In genomic region chr7:139993592-139993991, GRCh38 we compare ENCODE assay signal across 27 cellular contexts.
"Had no signal": no experiment of that assay in that cellular context is flagged by ENCODE, and none has a peak within 500 bp of the region (broad histone marks: within the 10 kb centered on the region; RNA-seq: fewer than 3 reads in every experiment).

No MANE protein-coding gene starts in this region.

- H3K27ac ChIP-seq: epithelial cell of prostate, gastrocnemius medialis, neural progenitor cell, psoas muscle, suprapubic skin, thyroid gland, vagina had no signal

- H3K27me3 Mint-ChIP-seq: memory B cell; naive thymus-derived CD4-positive, alpha-beta T cell; stimulated activated naive CD8-positive, alpha-beta T cell treated with anti-CD3 and anti-CD28 coated beads, Interleukin-15, Interleukin-2, amounts not matched to agents 100 ng/mL and 50 ng/mL, for 24 hours had no signal

- H3K36me3 ChIP-seq: gastrocnemius medialis, neural progenitor cell, suprapubic skin, thyroid gland, vagina had no signal

- H3K4me3 Mint-ChIP-seq: endodermal cell; memory B cell; mesothelial cell of epicardium; naive thymus-derived CD4-positive, alpha-beta T cell; nephron; neural progenitor cell; stimulated activated naive B cell treated with anti-CD40 and anti-IgM and Interleukin-4, amounts not matched to agents 10 μg/mL and 1 μg/mL and 100 μg/mL, for 72 hours; stimulated activated naive CD8-positive, alpha-beta T cell treated with anti-CD3 and anti-CD28 coated beads, Interleukin-15, Interleukin-2, amounts not matched to agents 100 ng/mL and 50 ng/mL, for 24 hours had no signal

- H3K9me3 ChIP-seq: gastrocnemius medialis, mucosa of descending colon, psoas muscle, suprapubic skin, thyroid gland, vagina had no signal

- H3K27me3 ChIP-seq: gastrocnemius medialis, neural progenitor cell, suprapubic skin, thyroid gland, vagina had no signal

- DNase-seq: effector CD8-positive, alpha-beta T cell; endodermal cell; foreskin fibroblast; gastrocnemius medialis; mucosa of descending colon; naive thymus-derived CD4-positive, alpha-beta T cell; psoas muscle; right cardiac atrium; small intestine; stimulated activated CD4-positive, alpha-beta T cell treated with anti-CD3 and anti-CD28 coated beads, Interleukin-15, amount 100 ng/mL, for 24 hours; stimulated activated CD4-positive, alpha-beta T cell treated with anti-CD3 and anti-CD28 coated beads, Interleukin-2, amount 100 ng/mL, for 48 hours; stimulated activated naive B cell treated with anti-CD40 and anti-IgM and Interleukin-4, amounts not matched to agents 10 μg/mL and 1 μg/mL and 100 μg/mL, for 72 hours; thyroid gland; trophoblast cell had no signal

- ATAC-seq: esophagus mucosa; gastrocnemius medialis; left lobe of liver; mucosa of descending colon; naive thymus-derived CD4-positive, alpha-beta T cell; psoas muscle; right cardiac atrium; stimulated activated naive B cell treated with anti-CD40 and anti-IgM and Interleukin-4, amounts not matched to agents 10 μg/mL and 1 μg/mL and 100 μg/mL, for 72 hours had no signal

- FAIRE-seq: colon, keratinocyte, small intestine had no signal

- H3K4me3 ChIP-seq: gastrocnemius medialis, lung, mucosa of descending colon, neural progenitor cell, psoas muscle, suprapubic skin, thyroid gland, vagina had no signal

- H3K36me3 Mint-ChIP-seq: memory B cell; mesothelial cell of epicardium; naive thymus-derived CD4-positive, alpha-beta T cell; neural progenitor cell; stimulated activated naive B cell treated with anti-CD40 and anti-IgM and Interleukin-4, amounts not matched to agents 10 μg/mL and 1 μg/mL and 100 μg/mL, for 72 hours had no signal

- H3K27ac Mint-ChIP-seq: endodermal cell; memory B cell; mesothelial cell of epicardium; naive thymus-derived CD4-positive, alpha-beta T cell; neural progenitor cell; stimulated activated naive B cell treated with anti-CD40 and anti-IgM and Interleukin-4, amounts not matched to agents 10 μg/mL and 1 μg/mL and 100 μg/mL, for 72 hours; stimulated activated naive CD8-positive, alpha-beta T cell treated with anti-CD3 and anti-CD28 coated beads, Interleukin-15, Interleukin-2, amounts not matched to agents 100 ng/mL and 50 ng/mL, for 24 hours had no signal

- H3K9me3 Mint-ChIP-seq: endodermal cell; memory B cell; mesothelial cell of epicardium; naive thymus-derived CD4-positive, alpha-beta T cell; nephron; neural progenitor cell; stimulated activated naive B cell treated with anti-CD40 and anti-IgM and Interleukin-4, amounts not matched to agents 10 μg/mL and 1 μg/mL and 100 μg/mL, for 72 hours; stimulated activated naive CD8-positive, alpha-beta T cell treated with anti-CD3 and anti-CD28 coated beads, Interleukin-15, Interleukin-2, amounts not matched to agents 100 ng/mL and 50 ng/mL, for 24 hours had no signal

- H3K9ac ChIP-seq: neural progenitor cell had no signal

- H3K4me1 ChIP-seq: gastrocnemius medialis, psoas muscle, suprapubic skin, thyroid gland, vagina had no signal

- H2AFZ ChIP-seq: neural progenitor cell had no signal

- H3K4me2 ChIP-seq: neural progenitor cell had no signal
